12 cellular contexts compared by ENCODE assay signal in the genomic region with DNA sequence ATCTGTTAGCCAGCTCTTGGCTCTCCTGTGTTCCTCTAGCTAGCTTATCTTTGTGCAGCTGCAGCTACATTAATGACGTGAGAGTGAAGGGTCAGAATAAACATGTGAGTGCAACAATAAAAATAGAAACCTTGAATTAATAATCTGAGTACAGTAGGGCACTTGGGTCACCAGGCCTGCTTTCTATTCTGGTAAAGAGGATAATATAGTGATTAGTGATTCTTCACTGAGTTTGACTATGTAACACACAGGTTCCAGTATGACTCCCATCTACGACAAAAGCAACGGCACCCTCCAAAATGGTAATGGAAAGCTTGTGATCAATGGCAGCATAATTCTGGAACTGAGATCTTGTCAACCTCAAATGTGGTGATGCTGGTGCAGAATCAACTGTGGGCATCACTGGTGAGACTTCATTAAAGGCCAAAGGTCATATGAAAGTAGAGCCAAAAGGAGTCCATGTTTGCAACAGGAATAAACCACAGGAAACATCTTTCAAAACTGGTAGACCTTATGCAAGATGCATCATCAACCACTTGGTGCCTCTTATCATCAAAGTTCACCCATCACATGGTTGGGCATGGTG.
A peak's percentile ranks its signal among the peaks of the same experiment; 100 is the strongest.
DNase-seq lines count a peak whose midpoint lies in the region; ATAC-seq, FAIRE-seq and TF ChIP-seq lines count a peak whose summit lies in the region.
"Had no signal": no experiment of that assay in that cellular context is flagged by ENCODE, and none has a peak within 500 bp of the region (broad histone marks: within the 10 kb centered on the region; RNA-seq: fewer than 3 reads in every experiment).

No MANE protein-coding gene starts in this region.

- H3K4me3 ChIP-seq in right atrium auricular region (no peak overlapping the region), K562 (no peak overlapping the region), ovary (no peak overlapping the region), kidney (ENCODE audit: low read length in 2 of 2) (no peak overlapping the region)
- H3K4me3 ChIP-seq: BLaER1 had no signal

- H3K36me3 ChIP-seq in right atrium auricular region, result peaks cover 14% of the 10 kb centered on the region
- peaks cover 90% of the 10 kb centered on the region for H3K36me3 ChIP-seq in K562 (ENCODE audit: control insufficient read depth, insufficient read depth, low read length)
- no peaks in the 10 kb centered on the region for H3K36me3 ChIP-seq in ovary
- peaks cover 21 to 40% of the 10 kb centered on the region in 2 donors for H3K36me3 ChIP-seq in kidney (ENCODE audit: control insufficient read depth in 1 of 2, insufficient read depth in 2 of 2, low read length in 2 of 2)

- in situ Hi-C loops in K562 (cut with MboI), result loop anchor here (25.0 kb wide), 1 partner anchor 427 kb away; no protein-coding TSS in a partner anchor

- ATAC-seq in Right ventricle myocardium superior (ENCODE audit: poor library complexity), result peak; percentile 50
- ATAC-seq in HG03442 (IDR thresholded peaks at IDR 0.05; ENCODE audit: unreplicated experiment), result peak; percentile 54
- ATAC-seq in K562, result no peak
- ATAC-seq in stimulated activated naive CD8-positive, alpha-beta T cell treated with anti-CD3 and anti-CD28 coated beads, Interleukin-15, amount 100 ng/mL, for 72 hours, result peak; percentile 89

- peaks cover 0 to 71% of the 10 kb centered on the region in 2 donors for H3K4me1 ChIP-seq in right atrium auricular region
- no peaks in the 10 kb centered on the region for H3K4me1 ChIP-seq in K562 (replicated peaks in 1 of 2; ENCODE audit: control insufficient read depth in 2 of 2, insufficient read depth in 2 of 2, low read length in 2 of 2)
- H3K4me1 ChIP-seq in ovary (ENCODE audit: insufficient read depth), result peaks cover 14% of the 10 kb centered on the region
- peaks cover 6 to 18% of the 10 kb centered on the region in 2 donors for H3K4me1 ChIP-seq in kidney (ENCODE audit: control insufficient read depth in 1 of 2, insufficient read depth in 1 of 2, low read depth in 1 of 2, low read length in 2 of 2)

- TF ChIP-seq RAD21 in K562 (CRISPR knock-in tag; conservative IDR thresholded peaks at IDR 0.05 in 1 of 2, IDR thresholded peaks at IDR 0.05 in 1 of 2), result no peak

- H3K27ac ChIP-seq in right atrium auricular region (peak overlapping the region in 1 of 2 donors; percentile 36), K562 (ENCODE audit: extremely low read depth, low read depth, low read length) (no peak overlapping the region), ovary (no peak overlapping the region), kidney (ENCODE audit: low read depth in 2 of 2, low read length in 2 of 2) (no peak overlapping the region)
- H3K27ac ChIP-seq: BLaER1, neutrophil had no signal

- no peak for TF ChIP-seq POLR2A in K562 (conservative IDR thresholded peaks at IDR 0.05)
- TF ChIP-seq POLR2A in ovary (IDR thresholded peaks at IDR 0.05), result no peak

- H3K4me1 Mint-ChIP-seq in stimulated activated naive CD8-positive, alpha-beta T cell treated with anti-CD3 and anti-CD28 coated beads, Interleukin-15, amount 100 ng/mL, for 72 hours, result peaks cover 51% of the 10 kb centered on the region

- CTCF ChIA-PET in K562 (lab: Yijun Ruan, JAX; ENCODE audit: low intra/inter-chr PET ratio), result no interaction called here

- H2AFZ ChIP-seq in K562 (ENCODE audit: low read depth, low read length), result no peak overlapping the region

- H3K4me3 Mint-ChIP-seq in stimulated activated naive CD8-positive, alpha-beta T cell treated with anti-CD3 and anti-CD28 coated beads, Interleukin-15, amount 100 ng/mL, for 72 hours, result no peak overlapping the region

- intact Hi-C loops in Right ventricle myocardium superior (cut with DNase I), result no loop called here
- intact Hi-C loops in K562 (cut with micrococcal nuclease), result loop anchor here (10.0 kb wide), 1 partner anchor 114 kb away; no protein-coding TSS in a partner anchor
- intact Hi-C loops in ovary (cut with DNase I), result loop anchor here in 2 of 4 donors (10.0 kb wide), 2 partner anchors 414 to 424 kb away; no protein-coding TSS in a partner anchor
- intact Hi-C loops in kidney (cut with DNase I), result no loop called here

- H4K20me1 ChIP-seq in K562 (replicated peaks; ENCODE audit: control insufficient read depth, insufficient read depth, low read length), result peaks cover 6% of the 10 kb centered on the region; the same call in 1 of the 2 replicates

- POLR2A ChIA-PET in K562 (lab: Yijun Ruan, JAX), result no interaction called here

- H3K9ac ChIP-seq in K562 (ENCODE audit: insufficient read depth in 1 of 2, low read depth in 2 of 2, low read length in 2 of 2) (no peak overlapping the region), kidney (ENCODE audit: low read length in 2 of 2) (no peak overlapping the region)
- H3K9ac ChIP-seq: BLaER1 had no signal

- H3K27ac Mint-ChIP-seq in stimulated activated naive CD8-positive, alpha-beta T cell treated with anti-CD3 and anti-CD28 coated beads, Interleukin-15, amount 100 ng/mL, for 72 hours, result peak overlapping the region in 1 of 2 donors; percentile 40

- no TSS peak for BruUV-seq in K562 (replicated peaks; lab: Mats Ljungman, UMichigan)

- no peaks in the 10 kb centered on the region for H3K27me3 Mint-ChIP-seq in stimulated activated naive CD8-positive, alpha-beta T cell treated with anti-CD3 and anti-CD28 coated beads, Interleukin-15, amount 100 ng/mL, for 72 hours

- no peak for DNase-seq in Right ventricle myocardium superior
- DNase-seq in right atrium auricular region (ENCODE audit: low spot score), result no peak
- DNase-seq in K562 (ENCODE audit: extremely low read depth in 1 of 4, low spot score in 3 of 4), result no peak
- DNase-seq in stimulated activated naive CD8-positive, alpha-beta T cell treated with anti-CD3 and anti-CD28 coated beads, Interleukin-15, amount 100 ng/mL, for 72 hours, result peak in 1 of 2 donors; percentile 52
- no peak for DNase-seq in D341Med (ENCODE audit: low spot score)
- DNase-seq in ovary, result no peak
- no peak for DNase-seq in kidney
- DNase-seq: MM.1S, SHP77 had no signal

- H3K4me2 ChIP-seq in K562 (ENCODE audit: insufficient read depth, low read length), result no peak overlapping the region
- H3K4me2 ChIP-seq: BLaER1 had no signal

- FAIRE-seq in K562 (lab: Jason Lieb, UNC) (no peak), kidney (lab: Jason Lieb, UNC) (no peak)

- no peak for TF ChIP-seq EP300 in K562 (IDR thresholded peaks at IDR 0.05; ENCODE audit: low read length)
- no peak for TF ChIP-seq EP300 in ovary (IDR thresholded peaks at IDR 0.05)

- no peaks in the 10 kb centered on the region for H3K9me3 ChIP-seq in right atrium auricular region
- H3K9me3 ChIP-seq in K562 (replicated peaks; ENCODE audit: control insufficient read depth, insufficient read depth, low read depth, low read length), result no peaks in the 10 kb centered on the region
- no peaks in the 10 kb centered on the region for H3K9me3 ChIP-seq in ovary
- H3K9me3 ChIP-seq in kidney (ENCODE audit: control insufficient read depth in 1 of 2, low read length in 2 of 2), result no peaks in the 10 kb centered on the region
- H3K9me3 ChIP-seq: BLaER1, neutrophil had no signal

- H3K79me2 ChIP-seq in K562 (ENCODE audit: control insufficient read depth, insufficient read depth, low read length), result peaks cover 39% of the 10 kb centered on the region

- no peak for TF ChIP-seq CTCF in right atrium auricular region (IDR thresholded peaks at IDR 0.05)
- TF ChIP-seq CTCF in K562 (IDR thresholded peaks at IDR 0.05 in 2 of 3, conservative IDR thresholded peaks at IDR 0.05 in 1 of 3; ENCODE audit: insufficient read depth in 2 of 3, low read depth in 1 of 3, low read length in 3 of 3), result no peak
- TF ChIP-seq CTCF in ovary (IDR thresholded peaks at IDR 0.05), result no peak
- no peak for TF ChIP-seq CTCF in kidney (IDR thresholded peaks at IDR 0.05; ENCODE audit: borderline replicate concordance, extremely low read depth, insufficient read depth)

- WGBS in K562 (ENCODE audit: insufficient coverage, low coverage, missing lambda C conversion rate), result 60% methylated on average over 3 of the region's 3 CpGs
- 54 to 56% (median 54%) methylated on average over 3 of the region's 3 CpGs for whole genome bisulfite sequencing in ovary, 3 donors

- no peaks in the 10 kb centered on the region for H3K9me1 ChIP-seq in K562 (ENCODE audit: control insufficient read depth, insufficient read depth, low read length)

- H3K9me3 Mint-ChIP-seq in stimulated activated naive CD8-positive, alpha-beta T cell treated with anti-CD3 and anti-CD28 coated beads, Interleukin-15, amount 100 ng/mL, for 72 hours, result no peaks in the 10 kb centered on the region

- no peaks in the 10 kb centered on the region for H3K27me3 ChIP-seq in right atrium auricular region
- H3K27me3 ChIP-seq in K562 (ENCODE audit: control insufficient read depth in 2 of 2, insufficient read depth in 2 of 2, low read length in 2 of 2), result no peaks in the 10 kb centered on the region
- no peaks in the 10 kb centered on the region for H3K27me3 ChIP-seq in ovary
- H3K27me3 ChIP-seq: BLaER1, neutrophil had no signal

TF ChIP-seq in K562, 482 proteins besides CTCF, POLR2A, EP300 and RAD21:
- no peak for TF ChIP-seq NR2C2 (CRISPR knock-in tag; IDR thresholded peaks at IDR 0.05)
- 0 out of 2 replicates have a peak, but pooled peaks have one; percentile 20 for TF ChIP-seq NR2C2 (tag; IDR thresholded peaks at IDR 0.05)
- no peak for TF ChIP-seq MCM5 (IDR thresholded peaks at IDR 0.05; ENCODE audit: low read depth)
- no peak for TF ChIP-seq NR2C1 (IDR thresholded peaks at IDR 0.05)
- 0 out of 2 replicates have a peak, but pooled peaks have one; percentile 26 for TF ChIP-seq NR2C1 (tag; IDR thresholded peaks at IDR 0.05)
- TF ChIP-seq CC2D1A (IDR thresholded peaks at IDR 0.05), result no peak
- TF ChIP-seq, protein P1, sequence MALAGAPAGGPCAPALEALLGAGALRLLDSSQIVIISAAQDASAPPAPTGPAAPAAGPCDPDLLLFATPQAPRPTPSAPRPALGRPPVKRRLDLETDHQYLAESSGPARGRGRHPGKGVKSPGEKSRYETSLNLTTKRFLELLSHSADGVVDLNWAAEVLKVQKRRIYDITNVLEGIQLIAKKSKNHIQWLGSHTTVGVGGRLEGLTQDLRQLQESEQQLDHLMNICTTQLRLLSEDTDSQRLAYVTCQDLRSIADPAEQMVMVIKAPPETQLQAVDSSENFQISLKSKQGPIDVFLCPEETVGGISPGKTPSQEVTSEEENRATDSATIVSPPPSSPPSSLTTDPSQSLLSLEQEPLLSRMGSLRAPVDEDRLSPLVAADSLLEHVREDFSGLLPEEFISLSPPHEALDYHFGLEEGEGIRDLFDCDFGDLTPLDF (CRISPR knock-in tag; IDR thresholded peaks at IDR 0.05), result no peak
- no peak for TF ChIP-seq DPF2 (IDR thresholded peaks at IDR 0.05)
